8 cellular contexts compared by ENCODE assay signal in genomic region chr22:20206709-20207215, GRCh38. TPM values are rescaled to one million over a fixed set of nuclear protein-coding genes. Genes with fewer than 3 reads are reported as not detected.
DNase-seq lines count a peak whose midpoint lies in the region; ATAC-seq lines count a peak whose summit lies in the region.

No MANE protein-coding gene starts in this region.

- peaks cover 29% of the 10 kb centered on the region for H3K4me1 ChIP-seq in CD4-positive, alpha-beta memory T cell (ENCODE audit: insufficient read depth, low read length)
- H3K4me1 ChIP-seq in iPS-20b (ENCODE audit: insufficient read depth, low read length) = peaks cover 18% of the 10 kb centered on the region; the same call in 1 of the 2 replicates
- H3K4me1 ChIP-seq in subcutaneous abdominal adipose tissue (ENCODE audit: control insufficient read depth in 5 of 5, insufficient read depth in 5 of 5, low read length in 5 of 5) = peaks cover 5 to 57% (median 30%) of the 10 kb centered on the region in 5 donors

- H3K9me3 Mint-ChIP-seq in CD4-positive, alpha-beta memory T cell = no peaks in the 10 kb centered on the region
- no peaks in the 10 kb centered on the region for H3K9me3 Mint-ChIP-seq in activated T-cell treated with anti-CD3 and anti-CD28 coated beads, Interleukin-2, amount 50 U/mL, for 4 hours

- peak overlapping the region; percentile 91 to 97 (median 96) for H3K4me3 Mint-ChIP-seq in CD4-positive, alpha-beta memory T cell
- peak overlapping the region; percentile 93 for H3K4me3 Mint-ChIP-seq in activated T-cell treated with anti-CD3 and anti-CD28 coated beads, Interleukin-2, amount 50 U/mL, for 4 hours

- H3K9me3 ChIP-seq in CD4-positive, alpha-beta memory T cell (ENCODE audit: control insufficient read depth in 1 of 2, low read length in 2 of 2) = no peaks in the 10 kb centered on the region
- no peaks in the 10 kb centered on the region for H3K9me3 ChIP-seq in iPS-20b (ENCODE audit: insufficient read depth, low read depth, low read length)
- no peaks in the 10 kb centered on the region for H3K9me3 ChIP-seq in subcutaneous abdominal adipose tissue (ENCODE audit: control insufficient read depth in 5 of 5, low read length in 5 of 5)

- peaks cover 13 to 36% (median 23%) of the 10 kb centered on the region in 4 donors for H3K4me1 Mint-ChIP-seq in CD4-positive, alpha-beta memory T cell
- peaks cover 21% of the 10 kb centered on the region for H3K4me1 Mint-ChIP-seq in activated T-cell treated with anti-CD3 and anti-CD28 coated beads, Interleukin-2, amount 50 U/mL, for 4 hours (ENCODE audit: low read depth)

- H3K9ac ChIP-seq in iPS-20b (ENCODE audit: low read depth, low read length) (no peak overlapping the region), subcutaneous abdominal adipose tissue (ENCODE audit: low read length in 5 of 5) (peak overlapping the region; percentile 80 to 97 (median 83))

- CTCF ChIA-PET in CD4-positive, alpha-beta memory T cell (lab: Charles Lee; ENCODE audit: partially characterized antibody) = interaction anchor here (1.6 to 1.9 kb wide), 2 partner anchors 32 to 116 kb away, joined by 3 to 9 read pairs; no protein-coding TSS in a partner anchor

- intact Hi-C loops in CD4-positive, alpha-beta memory T cell (cut with micrococcal nuclease) = loop anchor here (1.0 kb wide), 1 partner anchor 32 kb away; no protein-coding TSS in a partner anchor

- POLR2A ChIA-PET in CD4-positive, alpha-beta memory T cell (lab: Charles Lee; ENCODE audit: partially characterized antibody) = interaction anchor here (1.0 to 3.5 kb wide), 3 partner anchors 30 to 37 kb away, joined by 3 to 23 read pairs (median 3); no protein-coding TSS in a partner anchor

- H3K4me3 ChIP-seq in CD4-positive, alpha-beta memory T cell (ENCODE audit: low read length in 2 of 2) = peak overlapping the region; percentile 78 to 96
- H3K4me3 ChIP-seq in iPS-20b (ENCODE audit: low read length) (0 out of 2 replicates have a peak overlapping the region, but pooled peaks have one; percentile 26), subcutaneous abdominal adipose tissue (ENCODE audit: low read depth in 1 of 5, low read length in 5 of 5) (peak overlapping the region; percentile 74 to 83 (median 77))

- H3K36me3 ChIP-seq in CD4-positive, alpha-beta memory T cell (ENCODE audit: insufficient read depth, low read length) = no peaks in the 10 kb centered on the region
- H3K36me3 ChIP-seq in iPS-20b (ENCODE audit: insufficient read depth, low read depth, low read length) (no peaks in the 10 kb centered on the region), subcutaneous abdominal adipose tissue (ENCODE audit: control insufficient read depth in 5 of 5, insufficient read depth in 5 of 5, low read length in 5 of 5) (no peaks in the 10 kb centered on the region)

- no peak for DNase-seq in CD4-positive, alpha-beta memory T cell
- DNase-seq in activated T-cell treated with anti-CD3 and anti-CD28 coated beads, Interleukin-2, amount 50 U/mL, for 4 hours = no peak
- DNase-seq in activated effector memory CD4-positive, alpha-beta T cell treated with anti-CD3 and anti-CD28 coated beads, Interleukin-2, amount 50 U/mL, for 16 hours = no peak
- DNase-seq in AML-193 (lab: John Stamatoyannopoulos, UW) = no peak

- peaks cover 0 to 1% of the 10 kb centered on the region in 2 donors for H3K27me3 Mint-ChIP-seq in CD4-positive, alpha-beta memory T cell
- no peaks in the 10 kb centered on the region for H3K27me3 Mint-ChIP-seq in activated T-cell treated with anti-CD3 and anti-CD28 coated beads, Interleukin-2, amount 50 U/mL, for 4 hours (ENCODE audit: low read depth)

- H3K27ac Mint-ChIP-seq in CD4-positive, alpha-beta memory T cell = peak overlapping the region; percentile 84 to 97 (median 95)

- H3K36me3 Mint-ChIP-seq in CD4-positive, alpha-beta memory T cell = peaks cover 0 to 3% of the 10 kb centered on the region in 2 donors
- peaks cover 2% of the 10 kb centered on the region for H3K36me3 Mint-ChIP-seq in activated T-cell treated with anti-CD3 and anti-CD28 coated beads, Interleukin-2, amount 50 U/mL, for 4 hours (ENCODE audit: insufficient read depth)

- ATAC-seq in HG02678 (IDR thresholded peaks at IDR 0.05; ENCODE audit: unreplicated experiment) = peak; percentile 12
- peak; percentile 53 to 61 for ATAC-seq in activated T-cell treated with anti-CD3 and anti-CD28 coated beads, Interleukin-2, amount 50 U/mL, for 4 hours
- no peak for ATAC-seq in HG03565 (IDR thresholded peaks at IDR 0.05; ENCODE audit: unreplicated experiment)

- H3K27ac ChIP-seq in CD4-positive, alpha-beta memory T cell (ENCODE audit: low read depth, low read length) = peak overlapping the region; percentile 74
- H3K27ac ChIP-seq in iPS-20b (ENCODE audit: low read length) (no peak overlapping the region), subcutaneous abdominal adipose tissue (ENCODE audit: low read depth, low read length) (no peak overlapping the region)

- H3K27me3 ChIP-seq in CD4-positive, alpha-beta memory T cell (ENCODE audit: insufficient read depth, low read length) = peaks cover 1% of the 10 kb centered on the region
- H3K27me3 ChIP-seq in iPS-20b (ENCODE audit: insufficient read depth, low read length) (no peaks in the 10 kb centered on the region), subcutaneous abdominal adipose tissue (ENCODE audit: control insufficient read depth in 5 of 5, insufficient read depth in 4 of 5, low read length in 5 of 5) (peaks cover 0 to 11% (median 5%) of the 10 kb centered on the region in 5 donors)

RNA-seq across cellular contexts. Expression of gene CCDC188, which starts 55.9 kb away (rescaled TPM):
- not detected for total RNA-seq in CD4-positive, alpha-beta memory T cell
- not detected for polyA plus RNA-seq in CD4-positive, alpha-beta memory T cell
- total RNA-seq in activated T-cell treated with anti-CD3 and anti-CD28 coated beads, Interleukin-2, amount 50 U/mL, for 4 hours = not detected

Comparison
In these comparisons a context has a peak if more than half of its experiments do, and no peak if none do; other contexts are left out.
1. H3K4me3 ChIP-seq: peak in every context shown above with its lines; median percentile 87 in CD4-positive, alpha-beta memory T cell; 77 in subcutaneous abdominal adipose tissue; 26 in iPS-20b.